In the genomic region with DNA sequence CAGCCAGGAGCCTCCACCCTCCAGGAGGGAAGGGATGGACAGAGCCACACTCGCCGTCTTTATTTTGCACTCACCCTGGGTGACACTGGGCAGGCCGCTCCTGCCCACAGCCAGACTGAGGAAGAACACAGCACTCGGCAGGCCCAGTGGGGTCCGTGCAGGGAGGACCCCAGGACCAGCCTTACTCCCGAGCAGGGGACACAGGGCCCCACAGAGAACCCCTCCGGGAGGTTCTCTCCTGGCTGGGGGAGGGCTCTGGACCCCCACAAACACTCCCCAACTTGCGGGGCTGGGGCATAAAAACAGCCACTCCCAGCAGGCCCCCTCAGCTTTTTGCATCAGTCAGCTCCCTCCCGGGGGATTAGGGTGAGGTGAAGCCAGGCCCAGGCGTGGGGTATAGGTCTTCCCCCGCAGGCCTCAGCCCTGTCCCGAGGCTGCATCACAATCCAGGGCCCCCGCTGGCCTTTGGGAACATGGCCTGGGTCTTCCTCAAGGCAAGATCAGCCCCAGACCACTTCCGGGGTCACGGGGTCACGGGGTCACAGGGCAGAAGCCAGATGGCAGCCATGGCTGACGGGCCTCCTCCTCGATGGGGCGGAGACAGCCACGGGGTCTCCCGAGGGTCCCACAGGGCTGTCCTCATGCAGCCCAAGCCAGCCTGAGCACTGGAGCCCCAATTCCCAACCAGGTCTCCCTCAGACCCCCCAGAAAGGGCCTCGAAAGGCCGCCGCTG, we compare ENCODE assay signal across 9 cellular contexts. TPM values are rescaled to one million over a fixed set of nuclear protein-coding genes. Genes with fewer than 3 reads are reported as not detected.
DNase-seq lines count a peak whose midpoint lies in the region; ATAC-seq, FAIRE-seq and TF ChIP-seq lines count a peak whose summit lies in the region.
"Had no signal": no experiment of that assay in that cellular context is flagged by ENCODE, and none has a peak within 500 bp of the region (broad histone marks: within the 10 kb centered on the region; RNA-seq: fewer than 3 reads in every experiment).

No MANE protein-coding gene starts in this region.

- TF ChIP-seq CTCF in Panc1 (IDR thresholded peaks at IDR 0.05), result no peak
- TF ChIP-seq CTCF in H1 (IDR thresholded peaks at IDR 0.05; ENCODE audit: control extremely low read depth in 1 of 3, insufficient read depth in 1 of 3, low read depth in 1 of 3, low read length in 3 of 3), result no peak
- TF ChIP-seq CTCF in osteocyte (IDR thresholded peaks at IDR 0.05), result no peak

- peak overlapping the region; percentile 65; the same call in 1 of the 2 replicates for H4K8ac ChIP-seq in H1 (ENCODE audit: extremely low read depth, insufficient read depth, low read length)

- H3K9me3 ChIP-seq in CD4-positive, CD25-positive, alpha-beta regulatory T cell (ENCODE audit: control insufficient read depth in 2 of 2, low read length in 2 of 2), result no peaks in the 10 kb centered on the region
- H3K9me3 ChIP-seq in Panc1 (ENCODE audit: control insufficient read depth, insufficient read depth, low read depth, low read length) (no peaks in the 10 kb centered on the region), H1 (ENCODE audit: insufficient read depth in 2 of 2, low read depth in 1 of 2, low read length in 1 of 2) (no peaks in the 10 kb centered on the region)

- H3K23me2 ChIP-seq in H1 (ENCODE audit: low read depth, low read length), result peaks cover 5% of the 10 kb centered on the region; the same call in 1 of the 2 replicates

- no peak for FAIRE-seq in H1 (lab: Jason Lieb, UNC)
- FAIRE-seq: small intestine had no signal

- H2AK5ac ChIP-seq in H1 (ENCODE audit: low read depth, low read length), result no peak overlapping the region

- H2BK120ac ChIP-seq in H1 (replicated peaks; ENCODE audit: low read depth, low read length), result no peak overlapping the region

- intact Hi-C loops in Panc1 (cut with micrococcal nuclease; ENCODE audit: unreplicated experiment), result no loop called here

- H4K5ac ChIP-seq in H1 (ENCODE audit: insufficient read length, low read depth, low read length), result no peak overlapping the region

- H3K79me2 ChIP-seq in H1 (ENCODE audit: control insufficient read depth in 1 of 2, insufficient read depth in 2 of 2, low read length in 2 of 2), result no peaks in the 10 kb centered on the region

- DNase-seq in CD4-positive, CD25-positive, alpha-beta regulatory T cell, result no peak
- DNase-seq in Panc1 (ENCODE audit: low read depth, low spot score), result no peak
- no peak for DNase-seq in H1 (ENCODE audit: low read depth in 1 of 2, low spot score in 2 of 2)
- no peak for DNase-seq in osteocyte (ENCODE audit: extremely low spot score, unreplicated experiment)
- no peak for DNase-seq in NCI-H526 (lab: John Stamatoyannopoulos, UW)
- no peak for DNase-seq in NCI-H2107 (lab: John Stamatoyannopoulos, UW)
- DNase-seq in AG08395 (ENCODE audit: low spot score), result no peak
- DNase-seq: small intestine had no signal

- peaks cover 17% of the 10 kb centered on the region for H3K4me1 ChIP-seq in CD4-positive, CD25-positive, alpha-beta regulatory T cell (ENCODE audit: control insufficient read depth, insufficient read depth, low read length, poor library complexity, severe bottlenecking)
- peaks cover 64% of the 10 kb centered on the region for H3K4me1 ChIP-seq in Panc1 (ENCODE audit: control insufficient read depth, insufficient read depth, low read length)
- H3K4me1 ChIP-seq in H1 (replicated peaks in 1 of 4; ENCODE audit: control insufficient read depth in 3 of 4, insufficient read depth in 4 of 4, low read length in 3 of 4), result peaks cover 0 to 12% (median 7%) of the 10 kb centered on the region in 4 experiments; a peak in 4 of 7 replicates

- TF ChIP-seq POLR2A in H1 (IDR thresholded peaks at IDR 0.05; ENCODE audit: control extremely low read depth in 1 of 2, low read depth in 2 of 2, low read length in 2 of 2), result no peak; a peak in 1 of 3 replicates

- no peak overlapping the region for H3K4me3 ChIP-seq in CD4-positive, CD25-positive, alpha-beta regulatory T cell (ENCODE audit: low read depth, low read length)
- no peak overlapping the region for H3K4me3 ChIP-seq in Panc1 (ENCODE audit: low read depth in 2 of 2, low read length in 2 of 2)
- no peak overlapping the region for H3K4me3 ChIP-seq in H1 (ENCODE audit: extremely low read depth in 1 of 4, insufficient read depth in 2 of 4, low read depth in 3 of 4, low read length in 4 of 4)

- no peaks in the 10 kb centered on the region for H3K27me3 ChIP-seq in CD4-positive, CD25-positive, alpha-beta regulatory T cell (ENCODE audit: control insufficient read depth, insufficient read depth, low read length)
- H3K27me3 ChIP-seq in Panc1 (ENCODE audit: control insufficient read depth, insufficient read depth, low read length), result no peaks in the 10 kb centered on the region
- no peaks in the 10 kb centered on the region for H3K27me3 ChIP-seq in H1 (replicated peaks in 1 of 4; ENCODE audit: control insufficient read depth in 3 of 4, extremely low read depth in 1 of 4, insufficient read depth in 3 of 4, low read length in 3 of 4)

- H3K36me3 Mint-ChIP-seq in CD4-positive, CD25-positive, alpha-beta regulatory T cell, result no peaks in the 10 kb centered on the region
- peaks cover under 1% of the 10 kb centered on the region for H3K36me3 Mint-ChIP-seq in osteocyte (ENCODE audit: unreplicated experiment)

- no peaks in the 10 kb centered on the region for H3K27me3 Mint-ChIP-seq in CD4-positive, CD25-positive, alpha-beta regulatory T cell
- H3K27me3 Mint-ChIP-seq in osteocyte (ENCODE audit: unreplicated experiment), result no peaks in the 10 kb centered on the region

- H3K9ac ChIP-seq in H1 (replicated peaks in 1 of 4; ENCODE audit: extremely low read depth in 1 of 4, low read depth in 3 of 4, low read length in 3 of 4), result no peak overlapping the region

- H2BK12ac ChIP-seq in H1 (ENCODE audit: low read depth, low read length), result no peak overlapping the region

- no peak overlapping the region for H2BK20ac ChIP-seq in H1 (ENCODE audit: low read length)

- H3K36me3 ChIP-seq in CD4-positive, CD25-positive, alpha-beta regulatory T cell (ENCODE audit: control insufficient read depth, insufficient read depth, low read length), result peaks cover 7% of the 10 kb centered on the region
- H3K36me3 ChIP-seq in Panc1 (ENCODE audit: control insufficient read depth, insufficient read depth, low read length) (no peaks in the 10 kb centered on the region), H1 (ENCODE audit: control insufficient read depth in 2 of 4, insufficient read depth in 4 of 4, low read length in 3 of 4) (peaks cover 0 to 3% (median under 1%) of the 10 kb centered on the region in 4 experiments; a peak in 3 of 8 replicates)

- no peak for ATAC-seq in CD4-positive, CD25-positive, alpha-beta regulatory T cell (ENCODE audit: low read depth in 2 of 2)
- peak; percentile 30 for ATAC-seq in Panc1
- no peak for ATAC-seq in GM21528 (IDR thresholded peaks at IDR 0.05; ENCODE audit: low FRiP score, unreplicated experiment)

- TF ChIP-seq RAD21 in H1 (IDR thresholded peaks at IDR 0.05 in 1 of 2, conservative IDR thresholded peaks at IDR 0.05 in 1 of 2; ENCODE audit: low read depth in 2 of 2, low read length in 2 of 2), result no peak

- H3K4ac ChIP-seq in H1 (replicated peaks; ENCODE audit: insufficient read length, low read depth, low read length), result no peak overlapping the region

- H3K27ac Mint-ChIP-seq in CD4-positive, CD25-positive, alpha-beta regulatory T cell, result peak overlapping the region in 2 of 3 donors; percentile 59 to 60
- peak overlapping the region; percentile 82 for H3K27ac Mint-ChIP-seq in osteocyte (ENCODE audit: unreplicated experiment)

- H3K4me2 ChIP-seq in H1 (ENCODE audit: insufficient read depth in 1 of 2, low read depth in 2 of 2, low read length in 2 of 2), result no peak overlapping the region

- BruUV-seq in Panc1 (replicated peaks; lab: Mats Ljungman, UMichigan), result TSS peak; percentile 68

- H2BK15ac ChIP-seq in H1 (ENCODE audit: low read length), result no peak overlapping the region

- H2AFZ ChIP-seq in H1 (ENCODE audit: low read length), result no peak overlapping the region

- peaks cover 2 to 10% of the 10 kb centered on the region in 2 experiments for H4K20me1 ChIP-seq in H1 (replicated peaks in 1 of 2; ENCODE audit: control insufficient read depth in 1 of 2, insufficient read depth in 2 of 2, low read length in 2 of 2)

- CTCF ChIA-PET in Panc1 (lab: Charles Lee), result no interaction called here
- CTCF ChIA-PET in H1 (lab: Charles Lee; ENCODE audit: partially characterized antibody), result interaction anchor here (0.7 to 2.2 kb wide), 4 partner anchors 8 to 162 kb away, joined by 3 to 9 read pairs (median 4); a partner anchor contains a TSS

- POLR2A ChIA-PET in Panc1 (lab: Charles Lee), result interaction anchor here (0.7 kb wide), 1 partner anchor 44 kb away, joined by 3 read pairs; no protein-coding TSS in a partner anchor
- POLR2A ChIA-PET in H1 (lab: Charles Lee; ENCODE audit: partially characterized antibody), result interaction anchor here (0.5 to 4.2 kb wide), 15 partner anchors 9 to 510 kb away, joined by 3 to 31 read pairs (median 4); a partner anchor contains a TSS

- no peaks in the 10 kb centered on the region for H3K79me1 ChIP-seq in H1 (ENCODE audit: low read depth, low read length)

- H3K9me3 Mint-ChIP-seq in CD4-positive, CD25-positive, alpha-beta regulatory T cell, result peaks cover 0 to 2% (median 0%) of the 10 kb centered on the region in 7 donors
- H3K9me3 Mint-ChIP-seq in osteocyte (ENCODE audit: unreplicated experiment), result no peaks in the 10 kb centered on the region

- 85% methylated on average over 16 of the region's 24 CpGs; no CpG with 5 or more reads in 1 of the 2 experiments for WGBS in H1 (ENCODE audit: extremely low coverage in 1 of 2, insufficient coverage in 1 of 2, insufficient read length in 1 of 2, insufficient replicate concordance in 2 of 2, low coverage in 1 of 2, low lambda C conversion rate in 2 of 2, missing lambda C conversion rate in 1 of 2), 2 experiments

- no peak overlapping the region for H3K56ac ChIP-seq in H1 (replicated peaks; ENCODE audit: insufficient read length, low read depth, low read length)

- H3K23ac ChIP-seq in H1 (ENCODE audit: insufficient read length), result no peak overlapping the region

- no peak for TF ChIP-seq EP300 in H1 (IDR thresholded peaks at IDR 0.05; ENCODE audit: borderline replicate concordance in 1 of 2, low read depth in 2 of 2, low read length in 2 of 2)

- H3K4me1 Mint-ChIP-seq in CD4-positive, CD25-positive, alpha-beta regulatory T cell, result peaks cover 0 to 14% (median 0%) of the 10 kb centered on the region in 4 donors
- H3K4me1 Mint-ChIP-seq in osteocyte (ENCODE audit: unreplicated experiment), result peaks cover 28% of the 10 kb centered on the region

- H4K91ac ChIP-seq in H1 (replicated peaks; ENCODE audit: insufficient read length, low read length), result no peak overlapping the region

- no peak overlapping the region for H3K14ac ChIP-seq in H1 (ENCODE audit: insufficient read length)

- no peak overlapping the region for H3K27ac ChIP-seq in CD4-positive, CD25-positive, alpha-beta regulatory T cell (ENCODE audit: insufficient read depth, low read length, poor library complexity, severe bottlenecking)
- H3K27ac ChIP-seq in Panc1 (ENCODE audit: low read length), result peak overlapping the region; percentile 77
- H3K27ac ChIP-seq in H1 (ENCODE audit: low read depth, low read length), result no peak overlapping the region

- no peak overlapping the region for H2BK5ac ChIP-seq in H1 (ENCODE audit: low read depth, low read length)

- H3K18ac ChIP-seq in H1 (ENCODE audit: extremely low read depth, low read length), result no peak overlapping the region; the same call in none of the 2 replicates

- in situ Hi-C loops in Panc1 (cut with HindIII; ENCODE audit: low pct_unique_long_range_greater_than_20kb, low sequenced_read_pairs), result no loop called here

- no peak overlapping the region for H3K4me3 Mint-ChIP-seq in CD4-positive, CD25-positive, alpha-beta regulatory T cell
- H3K4me3 Mint-ChIP-seq in osteocyte (ENCODE audit: unreplicated experiment), result no peak overlapping the region

RNA-seq across cellular contexts. Expression of a gene that starts 3.2 kb away (rescaled TPM):
- total RNA-seq in CD4-positive, CD25-positive, alpha-beta regulatory T cell, result not detected
- polyA plus RNA-seq in CD4-positive, CD25-positive, alpha-beta regulatory T cell, result not detected
- total RNA-seq in Panc1 (2021; ENCODE audit: unreplicated experiment), result not detected
- polyA plus RNA-seq in Panc1 (2012; ENCODE audit: insufficient read length), result 1.4 TPM
- total RNA-seq in H1 (2021; fragmentation: NEBNext Ultra II Directional; extraction: Animal tissue kit (Norgen Biotek cat#: 25700)), result not detected in 2 replicates
- 3.1 and 5.4 TPM in 2 replicates for polyA plus RNA-seq in H1 (2011; rRNA removed)
- polyA plus RNA-seq in H1 (2011; cell fraction: cytosol; rRNA removed), result 2.5 TPM
- polyA plus RNA-seq in H1 (2011; cell fraction: nucleus; rRNA removed), result 16.8 TPM
- polyA plus RNA-seq in H1 (2012, experiment 1 of 2), result 0.27 to 1.6 TPM (median 0.43 TPM) in 3 of 4 replicates, not detected in the other
- polyA plus RNA-seq in H1 (2012, experiment 2 of 2), result 0.39 TPM
- 0.75 TPM for polyA plus RNA-seq in H1 (2013, experiment 1 of 2)
- 0.96 TPM for polyA plus RNA-seq in H1 (2013, experiment 2 of 2)
- polyA minus RNA-seq in H1 (2011; rRNA and poly(A)+ RNA removed), result not detected in 2 replicates
- polyA minus RNA-seq in H1 (2011; cell fraction: cytosol; rRNA and poly(A)+ RNA removed), result not detected
- 1.1 TPM for polyA minus RNA-seq in H1 (2011; cell fraction: nucleus; rRNA and poly(A)+ RNA removed)
- total RNA-seq in osteocyte, result 0.84 and 2.3 TPM in 2 replicates

RNA-seq across cellular contexts. Expression of a gene that starts 8.1 kb away (rescaled TPM):
- total RNA-seq in CD4-positive, CD25-positive, alpha-beta regulatory T cell, result 51.6 TPM
- polyA plus RNA-seq in CD4-positive, CD25-positive, alpha-beta regulatory T cell, result 10 to 100 TPM; 56.6 to 65.7 (median 63.1) TPM
- total RNA-seq in Panc1 (2021; ENCODE audit: unreplicated experiment) (57.9 TPM), osteocyte (46.1 and 46.7 TPM in 2 replicates)
- 68.1 TPM for polyA plus RNA-seq in Panc1 (2012; ENCODE audit: insufficient read length)
- 21.9 and 22.9 TPM in 2 replicates for total RNA-seq in H1 (2021; fragmentation: NEBNext Ultra II Directional; extraction: Animal tissue kit (Norgen Biotek cat#: 25700))
- 12.9 and 19.4 TPM in 2 replicates for polyA plus RNA-seq in H1 (2011; rRNA removed)
- 23.2 TPM for polyA plus RNA-seq in H1 (2011; cell fraction: cytosol; rRNA removed)
- 32.0 TPM for polyA plus RNA-seq in H1 (2011; cell fraction: nucleus; rRNA removed)
- polyA plus RNA-seq in H1 (2012, experiment 1 of 2), result 12.3 to 20.2 TPM (median 18.9 TPM) in 4 replicates
- 9.1 TPM for polyA plus RNA-seq in H1 (2012, experiment 2 of 2)
- polyA plus RNA-seq in H1 (2013, experiment 1 of 2), result 7.5 TPM
- 7.8 TPM for polyA plus RNA-seq in H1 (2013, experiment 2 of 2)
- polyA minus RNA-seq in H1 (2011; rRNA and poly(A)+ RNA removed), result 12.9 and 15.4 TPM in 2 replicates
- polyA minus RNA-seq in H1 (2011; cell fraction: cytosol; rRNA and poly(A)+ RNA removed), result 10.6 TPM
- polyA minus RNA-seq in H1 (2011; cell fraction: nucleus; rRNA and poly(A)+ RNA removed), result 34.7 TPM

RNA-seq across cellular contexts. Expression of a gene that starts 8.2 kb away (rescaled TPM):
- 51.5 TPM for total RNA-seq in CD4-positive, CD25-positive, alpha-beta regulatory T cell
- 10 to 100 TPM; 34.0 to 43.2 (median 40.3) TPM for polyA plus RNA-seq in CD4-positive, CD25-positive, alpha-beta regulatory T cell
- total RNA-seq in Panc1 (2021; ENCODE audit: unreplicated experiment) (35.8 TPM), osteocyte (24.3 and 28.0 TPM in 2 replicates)
- 41.9 TPM for polyA plus RNA-seq in Panc1 (2012; ENCODE audit: insufficient read length)
- total RNA-seq in H1 (2021; fragmentation: NEBNext Ultra II Directional; extraction: Animal tissue kit (Norgen Biotek cat#: 25700)), result 21.4 and 24.9 TPM in 2 replicates
- 14.5 and 21.5 TPM in 2 replicates for polyA plus RNA-seq in H1 (2011; rRNA removed)
- polyA plus RNA-seq in H1 (2011; cell fraction: cytosol; rRNA removed), result 26.6 TPM
- 43.9 TPM for polyA plus RNA-seq in H1 (2011; cell fraction: nucleus; rRNA removed)
- 18.6 to 26.7 TPM (median 25.5 TPM) in 4 replicates for polyA plus RNA-seq in H1 (2012, experiment 1 of 2)
- 13.2 TPM for polyA plus RNA-seq in H1 (2012, experiment 2 of 2)
- polyA plus RNA-seq in H1 (2013, experiment 1 of 2), result 10.7 TPM
- 11.2 TPM for polyA plus RNA-seq in H1 (2013, experiment 2 of 2)
- 7.0 and 8.0 TPM in 2 replicates for polyA minus RNA-seq in H1 (2011; rRNA and poly(A)+ RNA removed)
- 13.4 TPM for polyA minus RNA-seq in H1 (2011; cell fraction: cytosol; rRNA and poly(A)+ RNA removed)
- polyA minus RNA-seq in H1 (2011; cell fraction: nucleus; rRNA and poly(A)+ RNA removed), result 11.9 TPM

RNA-seq across cellular contexts. Expression of a gene that starts 36.8 kb away (rescaled TPM):
- 237 TPM for total RNA-seq in CD4-positive, CD25-positive, alpha-beta regulatory T cell
- 100 to 1,000 TPM; 338 to 547 (median 430) TPM for polyA plus RNA-seq in CD4-positive, CD25-positive, alpha-beta regulatory T cell
- 15.2 TPM for total RNA-seq in Panc1 (2021; ENCODE audit: unreplicated experiment)
- polyA plus RNA-seq in Panc1 (2012; ENCODE audit: insufficient read length), result 8.0 TPM
- total RNA-seq in H1 (2021; fragmentation: NEBNext Ultra II Directional; extraction: Animal tissue kit (Norgen Biotek cat#: 25700)), result 3.3 and 4.5 TPM in 2 replicates
- 5.9 and 9.5 TPM in 2 replicates for polyA plus RNA-seq in H1 (2011; rRNA removed)
- 4.9 TPM for polyA plus RNA-seq in H1 (2011; cell fraction: cytosol; rRNA removed)
- 19.4 TPM for polyA plus RNA-seq in H1 (2011; cell fraction: nucleus; rRNA removed)
- 2.2 to 3.8 TPM (median 2.7 TPM) in 4 replicates for polyA plus RNA-seq in H1 (2012, experiment 1 of 2)
- 3.0 TPM for polyA plus RNA-seq in H1 (2012, experiment 2 of 2)
- 1.8 TPM for polyA plus RNA-seq in H1 (2013, experiment 1 of 2)
- polyA plus RNA-seq in H1 (2013, experiment 2 of 2), result 1.7 TPM
- polyA minus RNA-seq in H1 (2011; rRNA and poly(A)+ RNA removed), result 0.28 and 0.37 TPM in 2 replicates
- polyA minus RNA-seq in H1 (2011; cell fraction: cytosol; rRNA and poly(A)+ RNA removed), result 4.0 TPM
- polyA minus RNA-seq in H1 (2011; cell fraction: nucleus; rRNA and poly(A)+ RNA removed), result 5.9 TPM
- 9.4 and 12.5 TPM in 2 replicates for total RNA-seq in osteocyte

RNA-seq across cellular contexts. Expression of a gene that starts 39.9 kb away (rescaled TPM):
- 110 TPM for total RNA-seq in CD4-positive, CD25-positive, alpha-beta regulatory T cell
- 1 to 10 TPM; 2.9 to 7.7 (median 4.5) TPM for polyA plus RNA-seq in CD4-positive, CD25-positive, alpha-beta regulatory T cell
- total RNA-seq in Panc1 (2021; ENCODE audit: unreplicated experiment), result 166 TPM
- polyA plus RNA-seq in Panc1 (2012; ENCODE audit: insufficient read length), result 299 TPM
- total RNA-seq in H1 (2021; fragmentation: NEBNext Ultra II Directional; extraction: Animal tissue kit (Norgen Biotek cat#: 25700)), result 25.0 and 29.1 TPM in 2 replicates
- polyA plus RNA-seq in H1 (2011; rRNA removed), result 15.9 and 32.9 TPM in 2 replicates
- polyA plus RNA-seq in H1 (2011; cell fraction: cytosol; rRNA removed), result 25.5 TPM
- 164 TPM for polyA plus RNA-seq in H1 (2011; cell fraction: nucleus; rRNA removed)
- polyA plus RNA-seq in H1 (2012, experiment 1 of 2), result 12.2 to 32.2 TPM (median 25.5 TPM) in 4 replicates
- polyA plus RNA-seq in H1 (2012, experiment 2 of 2), result 12.8 TPM
- polyA plus RNA-seq in H1 (2013, experiment 1 of 2), result 33.5 TPM
- 30.8 TPM for polyA plus RNA-seq in H1 (2013, experiment 2 of 2)
- polyA minus RNA-seq in H1 (2011; rRNA and poly(A)+ RNA removed), result 2.3 and 2.8 TPM in 2 replicates
- polyA minus RNA-seq in H1 (2011; cell fraction: cytosol; rRNA and poly(A)+ RNA removed), result 14.1 TPM
- 22.7 TPM for polyA minus RNA-seq in H1 (2011; cell fraction: nucleus; rRNA and poly(A)+ RNA removed)
- total RNA-seq in osteocyte, result 74.8 and 80.7 TPM in 2 replicates
